Comparison of ENCODE assay signal across 29 cellular contexts in the genomic region with DNA sequence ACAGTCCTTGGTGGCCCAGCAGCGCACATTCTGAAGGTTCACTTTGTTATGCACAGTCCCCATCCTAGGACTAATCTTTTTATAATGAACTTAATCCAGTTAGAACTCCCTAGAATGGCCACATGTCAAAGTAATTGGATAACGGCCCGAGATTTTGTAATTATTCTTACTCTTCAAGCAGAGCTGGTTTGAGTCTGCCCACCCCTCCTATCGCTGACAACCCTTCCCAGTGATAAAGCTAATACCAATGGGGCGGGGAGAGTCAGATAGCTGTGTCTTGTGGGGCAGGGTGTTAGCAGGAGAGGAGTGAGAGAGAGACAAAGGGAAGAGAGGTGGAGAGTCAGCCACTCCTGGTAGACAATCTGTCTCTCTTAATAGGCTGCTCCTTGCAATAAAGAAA.
DNase-seq lines count a peak whose midpoint lies in the region; ATAC-seq and TF ChIP-seq lines count a peak whose summit lies in the region.
"Had no signal": no experiment of that assay in that cellular context is flagged by ENCODE, and none has a peak within 500 bp of the region (broad histone marks: within the 10 kb centered on the region; RNA-seq: fewer than 3 reads in every experiment).

No MANE protein-coding gene starts in this region.

- no peaks in the 10 kb centered on the region for H3K9me2 ChIP-seq in SK-N-SH

- no peak for DNase-seq in Right ventricle myocardium superior
- DNase-seq in left ventricle myocardium inferior, result no peak
- DNase-seq in SK-N-SH, result peak; percentile 63
- peak; percentile 31 for DNase-seq in iPS-NIHi7 (ENCODE audit: extremely low spot score)
- DNase-seq in smooth muscle cell (lab: John Stamatoyannopoulos, UW; ENCODE audit: unreplicated experiment), result no peak
- DNase-seq in mesenteric fat pad (ENCODE audit: low spot score), result no peak
- DNase-seq: 8988T; activated CD8-positive, alpha-beta memory T cell treated with anti-CD3 and anti-CD28 coated beads, Interleukin-2, amount 10 ng/mL, durations not matched to agents 7 days and 5 days; activated gamma-delta T cell treated with Interleukin-2 at 50 U/mL for 16 hours; activated naive CD8-positive, alpha-beta T cell treated with anti-CD3 and anti-CD28 coated beads, Interleukin-2, amount 10 ng/mL, durations not matched to agents 7 days and 5 days; activated T-cell treated with anti-CD3 and anti-CD28 coated beads, Interleukin-2, amount 50 U/mL, for 4 hours; aorta; Calu3; foreskin fibroblast; heart right ventricle; kidney glomerular epithelial cell; NCI-H1092 treated with DMSO at 0.1 percent for 48 hours; NCI-H1694 treated with DMSO at 0.1 percent for 48 hours; NCI-H748 treated with DMSO at 0.1 percent for 48 hours; pancreas; right lobe of liver; RPMI8226; stimulated activated CD8-positive, alpha-beta memory T cell treated with anti-CD3 and anti-CD28 coated beads, Interleukin-4, amount 100 ng/mL, for 48 hours; stimulated activated naive CD8-positive, alpha-beta T cell treated with anti-CD3 and anti-CD28 coated beads, Interleukin-15, amount 100 ng/mL, for 72 hours; T-helper 17 cell; uterus had no signal

- TF ChIP-seq RAD21 in SK-N-SH (IDR thresholded peaks at IDR 0.05; ENCODE audit: low read length), result peak; percentile 44; the same call in 1 of the 2 replicates

- TF ChIP-seq CTCF in left ventricle myocardium inferior (IDR thresholded peaks at IDR 0.05; ENCODE audit: borderline replicate concordance) (no peak), SK-N-SH (IDR thresholded peaks at IDR 0.05) (no peak), smooth muscle cell (IDR thresholded peaks at IDR 0.05; ENCODE audit: borderline replicate concordance, insufficient read depth, poor library complexity, severe bottlenecking) (no peak)

- H3K36me3 ChIP-seq in left ventricle myocardium inferior (no peaks in the 10 kb centered on the region), SK-N-SH (replicated peaks in 1 of 2; ENCODE audit: control insufficient read depth in 1 of 2, insufficient read depth in 2 of 2, low read length in 1 of 2) (no peaks in the 10 kb centered on the region), smooth muscle cell (ENCODE audit: low read depth) (no peaks in the 10 kb centered on the region)
- H3K36me3 ChIP-seq: esophagus muscularis mucosa, heart right ventricle, pancreas, right lobe of liver, uterus had no signal

- H4K20me1 ChIP-seq in SK-N-SH (ENCODE audit: insufficient read depth) (no peaks in the 10 kb centered on the region), smooth muscle cell (ENCODE audit: low read depth) (no peaks in the 10 kb centered on the region)

- POLR2A ChIA-PET in SK-N-SH (lab: Yijun Ruan, JAX), result interaction anchor here (0.8 to 7.5 kb wide), 14 partner anchors 27 to 178 kb away, joined by 3 to 99 read pairs (median 4); no protein-coding TSS in a partner anchor

- no peak overlapping the region for H3K27ac ChIP-seq in left ventricle myocardium inferior (replicated peaks)
- H3K27ac ChIP-seq in SK-N-SH (ENCODE audit: low read depth in 2 of 2, low read length in 1 of 2), result peak overlapping the region in 1 of 2 experiments; percentile 98; a peak in 2 of 4 replicates
- no peak overlapping the region for H3K27ac ChIP-seq in smooth muscle cell (ENCODE audit: low read depth)
- H3K27ac ChIP-seq: esophagus muscularis mucosa, heart right ventricle, pancreas, right lobe of liver, uterus had no signal

- ATAC-seq in Right ventricle myocardium superior (ENCODE audit: poor library complexity), result peak; percentile 32
- ATAC-seq in GM19328 (IDR thresholded peaks at IDR 0.05; ENCODE audit: unreplicated experiment), result no peak
- no peak for ATAC-seq in HG03439 (IDR thresholded peaks at IDR 0.05; ENCODE audit: unreplicated experiment)
- ATAC-seq: activated CD8-positive, alpha-beta memory T cell treated with anti-CD3 and anti-CD28 coated beads, Interleukin-2, amount 10 ng/mL, durations not matched to agents 7 days and 5 days; activated T-cell treated with anti-CD3 and anti-CD28 coated beads, Interleukin-2, amount 50 U/mL, for 4 hours; pancreas; right lobe of liver; stimulated activated naive CD8-positive, alpha-beta T cell treated with anti-CD3 and anti-CD28 coated beads, Interleukin-15, amount 100 ng/mL, for 72 hours; T-helper 17 cell had no signal

- H3K27me3 ChIP-seq in left ventricle myocardium inferior (ENCODE audit: low read depth) (no peaks in the 10 kb centered on the region), SK-N-SH (ENCODE audit: insufficient read depth) (no peaks in the 10 kb centered on the region), smooth muscle cell (ENCODE audit: low read depth) (no peaks in the 10 kb centered on the region)
- H3K27me3 ChIP-seq: esophagus muscularis mucosa, heart right ventricle, pancreas, right lobe of liver, uterus had no signal

- H3F3A ChIP-seq in SK-N-SH (replicated peaks; ENCODE audit: insufficient read depth), result no peaks in the 10 kb centered on the region
- peaks cover 21% of the 10 kb centered on the region for H3F3A ChIP-seq in smooth muscle cell (ENCODE audit: low read depth)

- H3K79me2 ChIP-seq in SK-N-SH (ENCODE audit: insufficient read depth), result no peaks in the 10 kb centered on the region
- H3K79me2 ChIP-seq in smooth muscle cell (ENCODE audit: low read depth), result no peaks in the 10 kb centered on the region

- CTCF ChIA-PET in SK-N-SH (lab: Yijun Ruan, JAX), result interaction anchor here (0.6 to 6.3 kb wide), 11 partner anchors 32 to 637 kb away, joined by 3 to 47 read pairs (median 3); no protein-coding TSS in a partner anchor

- H2AFZ ChIP-seq in SK-N-SH (ENCODE audit: low read depth) (no peak overlapping the region), smooth muscle cell (ENCODE audit: low read depth) (no peak overlapping the region)

- H3K9ac ChIP-seq in SK-N-SH (no peak overlapping the region), smooth muscle cell (ENCODE audit: low read depth) (no peak overlapping the region)

- H3K4me1 ChIP-seq in left ventricle myocardium inferior, result peaks cover 11% of the 10 kb centered on the region
- peaks cover 0 to 82% of the 10 kb centered on the region in 2 experiments; a peak in 2 of 4 replicates for H3K4me1 ChIP-seq in SK-N-SH (ENCODE audit: control insufficient read depth in 1 of 2, insufficient read depth in 2 of 2, low read depth in 1 of 2, low read length in 1 of 2)
- peaks cover 7% of the 10 kb centered on the region for H3K4me1 ChIP-seq in smooth muscle cell (ENCODE audit: low read depth)
- H3K4me1 ChIP-seq: pancreas, right lobe of liver, uterus had no signal

- intact Hi-C loops in Right ventricle myocardium superior (cut with DNase I) (loop anchor here (10.0 kb wide), 1 partner anchor 239 kb away; no protein-coding TSS in a partner anchor), left ventricle myocardium inferior (cut with micrococcal nuclease) (no loop called here)

- H3K4me2 ChIP-seq in SK-N-SH (no peak overlapping the region), smooth muscle cell (peak overlapping the region; percentile 5)

- TF ChIP-seq EP300 in SK-N-SH (IDR thresholded peaks at IDR 0.05; ENCODE audit: borderline replicate concordance in 1 of 2, low read depth in 1 of 2, low read length in 1 of 2), result peak in 1 of 2 experiments; percentile 98; a peak in 2 of 4 replicates

- H3K4me3 ChIP-seq in left ventricle myocardium inferior (no peak overlapping the region), SK-N-SH (ENCODE audit: low read depth in 2 of 2, low read length in 1 of 2) (no peak overlapping the region), smooth muscle cell (no peak overlapping the region)
- H3K4me3 ChIP-seq: esophagus muscularis mucosa, heart right ventricle, pancreas, right lobe of liver, uterus had no signal

- H3K9me3 ChIP-seq in left ventricle myocardium inferior (replicated peaks) (no peaks in the 10 kb centered on the region), SK-N-SH (no peaks in the 10 kb centered on the region), smooth muscle cell (replicated peaks; ENCODE audit: low read depth) (no peaks in the 10 kb centered on the region)
- H3K9me3 ChIP-seq: esophagus muscularis mucosa, heart right ventricle, pancreas, right lobe of liver, uterus had no signal

- WGBS in SK-N-SH (ENCODE audit: low lambda C conversion rate), result 66% methylated on average over 5 of the region's 5 CpGs
- WGBS in smooth muscle cell (ENCODE audit: low lambda C conversion rate), result 25% methylated on average over 5 of the region's 5 CpGs

TF ChIP-seq in SK-N-SH, 30 proteins besides CTCF, POLR2A, EP300 and RAD21 (continues in another document):
- TF ChIP-seq MXI1 (IDR thresholded peaks at IDR 0.05; ENCODE audit: low read depth, low read length) (peak; percentile 92), EZH2phosphoT487 (IDR thresholded peaks at IDR 0.05; ENCODE audit: borderline replicate concordance, low read depth) (no peak), GABPA (IDR thresholded peaks at IDR 0.05; ENCODE audit: low read depth) (no peak), NFIC (IDR thresholded peaks at IDR 0.05; ENCODE audit: borderline replicate concordance) (no peak), FOSL2 (IDR thresholded peaks at IDR 0.05; ENCODE audit: borderline replicate concordance, low read depth) (no peak), RFX5 (IDR thresholded peaks at IDR 0.05; ENCODE audit: low read length) (peak; percentile 34; the same call in 1 of the 2 replicates), TEAD4 (IDR thresholded peaks at IDR 0.05; ENCODE audit: borderline replicate concordance, insufficient read depth) (no peak), TCF12 (IDR thresholded peaks at IDR 0.05) (peak; percentile 36; the same call in 1 of the 2 replicates), TAF1 (IDR thresholded peaks at IDR 0.05; ENCODE audit: borderline replicate concordance, low read depth, low read length) (no peak), SMC3 (IDR thresholded peaks at IDR 0.05; ENCODE audit: low read depth, low read length) (peak; percentile 24; the same call in 1 of the 2 replicates)
- TF ChIP-seq, protein P1, sequence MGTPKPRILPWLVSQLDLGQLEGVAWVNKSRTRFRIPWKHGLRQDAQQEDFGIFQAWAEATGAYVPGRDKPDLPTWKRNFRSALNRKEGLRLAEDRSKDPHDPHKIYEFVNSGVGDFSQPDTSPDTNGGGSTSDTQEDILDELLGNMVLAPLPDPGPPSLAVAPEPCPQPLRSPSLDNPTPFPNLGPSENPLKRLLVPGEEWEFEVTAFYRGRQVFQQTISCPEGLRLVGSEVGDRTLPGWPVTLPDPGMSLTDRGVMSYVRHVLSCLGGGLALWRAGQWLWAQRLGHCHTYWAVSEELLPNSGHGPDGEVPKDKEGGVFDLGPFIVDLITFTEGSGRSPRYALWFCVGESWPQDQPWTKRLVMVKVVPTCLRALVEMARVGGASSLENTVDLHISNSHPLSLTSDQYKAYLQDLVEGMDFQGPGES (IDR thresholded peaks at IDR 0.05; ENCODE audit: low read depth, low read length), result no peak
- TF ChIP-seq, protein P2, sequence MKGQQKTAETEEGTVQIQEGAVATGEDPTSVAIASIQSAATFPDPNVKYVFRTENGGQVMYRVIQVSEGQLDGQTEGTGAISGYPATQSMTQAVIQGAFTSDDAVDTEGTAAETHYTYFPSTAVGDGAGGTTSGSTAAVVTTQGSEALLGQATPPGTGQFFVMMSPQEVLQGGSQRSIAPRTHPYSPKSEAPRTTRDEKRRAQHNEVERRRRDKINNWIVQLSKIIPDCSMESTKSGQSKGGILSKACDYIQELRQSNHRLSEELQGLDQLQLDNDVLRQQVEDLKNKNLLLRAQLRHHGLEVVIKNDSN (IDR thresholded peaks at IDR 0.05; ENCODE audit: borderline replicate concordance, low read depth), result no peak

Comparison
In these comparisons a context has a peak if more than half of its experiments do, and no peak if none do; other contexts are left out.
1. DNase-seq: peak in SK-N-SH (single experiment) and iPS-NIHi7 (single experiment); none in Right ventricle myocardium superior (single experiment), left ventricle myocardium inferior (single experiment), smooth muscle cell (single experiment) and mesenteric fat pad (single experiment).